ENCODE assay signal across 19 cellular contexts in genomic region chr10:75776738-75777504, GRCh38.
DNase-seq lines count a peak whose midpoint lies in the region; ATAC-seq and TF ChIP-seq lines count a peak whose summit lies in the region.
"Had no signal": no experiment of that assay in that cellular context is flagged by ENCODE, and none has a peak within 500 bp of the region (broad histone marks: within the 10 kb centered on the region; RNA-seq: fewer than 3 reads in every experiment).

No MANE protein-coding gene starts in this region.

- H3K27ac Mint-ChIP-seq in progenitor cell of endocrine pancreas (peak overlapping the region; percentile 51), MCF 10A (ENCODE audit: low read depth, unreplicated experiment) (no peak overlapping the region)
- peak overlapping the region in 1 of 2 donors; percentile 33 for H3K27ac Mint-ChIP-seq in activated naive CD4-positive, alpha-beta T cell treated with anti-CD3 and anti-CD28 coated beads, Interleukin-2, amount 50 U/mL, for 72 hours
- H3K27ac Mint-ChIP-seq: activated CD4-positive, alpha-beta T cell treated with anti-CD3 and anti-CD28 coated beads for 36 hours; memory B cell; stimulated activated effector memory CD8-positive, alpha-beta T cell treated with anti-CD3 and anti-CD28 coated beads, Interleukin-12 subunit alpha, Interleukin-12 subunit beta, amount 100 ng/mL, for 72 hours had no signal

- no TSS peak for BruUV-seq in MCF 10A (replicated peaks; lab: Mats Ljungman, UMichigan)

- H3K4me1 Mint-ChIP-seq in progenitor cell of endocrine pancreas (ENCODE audit: low read depth) (peaks cover 31% of the 10 kb centered on the region), MCF 10A (ENCODE audit: insufficient read depth, unreplicated experiment) (no peaks in the 10 kb centered on the region)

- intact Hi-C loops in MCF 10A (cut with micrococcal nuclease): no loop called here

- POLR2A ChIA-PET in MCF 10A (lab: Yijun Ruan, JAX): no interaction called here

- peak overlapping the region; percentile 40 for H3K4me3 Mint-ChIP-seq in progenitor cell of endocrine pancreas (ENCODE audit: low read depth)
- H3K4me3 Mint-ChIP-seq in MCF 10A (ENCODE audit: unreplicated experiment): no peak overlapping the region
- H3K4me3 Mint-ChIP-seq: activated CD4-positive, alpha-beta T cell treated with anti-CD3 and anti-CD28 coated beads for 36 hours; effector memory CD8-positive, alpha-beta T cell; memory B cell; stimulated activated effector memory CD8-positive, alpha-beta T cell treated with anti-CD3 and anti-CD28 coated beads, Interleukin-12 subunit alpha, Interleukin-12 subunit beta, amount 100 ng/mL, for 72 hours had no signal

- peaks cover 22% of the 10 kb centered on the region for H3K27me3 Mint-ChIP-seq in progenitor cell of endocrine pancreas
- H3K27me3 Mint-ChIP-seq in MCF 10A (ENCODE audit: insufficient read depth, unreplicated experiment): peaks cover 11% of the 10 kb centered on the region

- ATAC-seq in activated naive CD4-positive, alpha-beta T cell treated with anti-CD3 and anti-CD28 coated beads, Interleukin-2, amount 50 U/mL, for 72 hours: no peak
- ATAC-seq in HG02678 (IDR thresholded peaks at IDR 0.05; ENCODE audit: unreplicated experiment): no peak
- ATAC-seq: activated CD4-positive, alpha-beta T cell treated with anti-CD3 and anti-CD28 coated beads for 36 hours; effector memory CD8-positive, alpha-beta T cell; gastroesophageal sphincter; stimulated activated effector memory CD8-positive, alpha-beta T cell treated with anti-CD3 and anti-CD28 coated beads, Interleukin-12 subunit alpha, Interleukin-12 subunit beta, amount 100 ng/mL, for 72 hours had no signal

- TF ChIP-seq CTCF in progenitor cell of endocrine pancreas (IDR thresholded peaks at IDR 0.05; ENCODE audit: unreplicated experiment) (no peak), MCF 10A (IDR thresholded peaks at IDR 0.05; ENCODE audit: unreplicated experiment) (no peak)

- no peaks in the 10 kb centered on the region for H3K36me3 Mint-ChIP-seq in progenitor cell of endocrine pancreas (ENCODE audit: insufficient read depth)
- no peaks in the 10 kb centered on the region for H3K36me3 Mint-ChIP-seq in activated naive CD4-positive, alpha-beta T cell treated with anti-CD3 and anti-CD28 coated beads, Interleukin-2, amount 50 U/mL, for 72 hours
- H3K36me3 Mint-ChIP-seq in MCF 10A (ENCODE audit: insufficient read depth, unreplicated experiment): no peaks in the 10 kb centered on the region
- H3K36me3 Mint-ChIP-seq: memory B cell; stimulated activated effector memory CD8-positive, alpha-beta T cell treated with anti-CD3 and anti-CD28 coated beads, Interleukin-12 subunit alpha, Interleukin-12 subunit beta, amount 100 ng/mL, for 72 hours had no signal

- CTCF ChIA-PET in MCF 10A (lab: Yijun Ruan, JAX): interaction anchor here (0.7 to 0.8 kb wide), 2 partner anchors 12 to 852 kb away, joined by 3 read pairs; no protein-coding TSS in a partner anchor

- DNase-seq in NCI-H2107 treated with DMSO at 0.1 percent for 48 hours (lab: John Stamatoyannopoulos, UW; ENCODE audit: unreplicated experiment): peak; percentile 56
- no peak for DNase-seq in NCI-H2107 (lab: John Stamatoyannopoulos, UW)
- DNase-seq in NCI-H2081 treated with DMSO at 0.1 percent for 48 hours (lab: John Stamatoyannopoulos, UW): peak; percentile 50
- peak; percentile 74 for DNase-seq in SW480 (ENCODE audit: low spot score)
- DNase-seq in progenitor cell of endocrine pancreas (ENCODE audit: low spot score, unreplicated experiment): no peak
- DNase-seq in activated naive CD4-positive, alpha-beta T cell treated with anti-CD3 and anti-CD28 coated beads, Interleukin-2, amount 50 U/mL, for 72 hours (ENCODE audit: low spot score in 2 of 2): no peak
- no peak for DNase-seq in MCF 10A (ENCODE audit: unreplicated experiment)
- DNase-seq: activated CD4-positive, alpha-beta T cell treated with anti-CD3 and anti-CD28 coated beads for 36 hours; BE2C; brain microvascular endothelial cell; effector memory CD8-positive, alpha-beta T cell; esophagus squamous epithelium; MG63; ovary; sigmoid colon had no signal

- H3K9me3 Mint-ChIP-seq in progenitor cell of endocrine pancreas (ENCODE audit: low read depth) (no peaks in the 10 kb centered on the region), MCF 10A (ENCODE audit: unreplicated experiment) (no peaks in the 10 kb centered on the region)
- peaks cover 0 to 7% of the 10 kb centered on the region in 2 donors for H3K9me3 Mint-ChIP-seq in activated naive CD4-positive, alpha-beta T cell treated with anti-CD3 and anti-CD28 coated beads, Interleukin-2, amount 50 U/mL, for 72 hours
- H3K9me3 Mint-ChIP-seq: effector memory CD8-positive, alpha-beta T cell; memory B cell; stimulated activated effector memory CD8-positive, alpha-beta T cell treated with anti-CD3 and anti-CD28 coated beads, Interleukin-12 subunit alpha, Interleukin-12 subunit beta, amount 100 ng/mL, for 72 hours had no signal

Comparison
In these comparisons a context has a peak if more than half of its experiments do, and no peak if none do; other contexts are left out.
1. DNase-seq: peak in NCI-H2107 treated with DMSO at 0.1 percent for 48 hours (single experiment), NCI-H2081 treated with DMSO at 0.1 percent for 48 hours (single experiment) and SW480 (single experiment); none in NCI-H2107 (single experiment), progenitor cell of endocrine pancreas (single experiment), activated naive CD4-positive, alpha-beta T cell treated with anti-CD3 and anti-CD28 coated beads, Interleukin-2, amount 50 U/mL, for 72 hours (0 of 2) and MCF 10A (single experiment).